In the genomic region with DNA sequence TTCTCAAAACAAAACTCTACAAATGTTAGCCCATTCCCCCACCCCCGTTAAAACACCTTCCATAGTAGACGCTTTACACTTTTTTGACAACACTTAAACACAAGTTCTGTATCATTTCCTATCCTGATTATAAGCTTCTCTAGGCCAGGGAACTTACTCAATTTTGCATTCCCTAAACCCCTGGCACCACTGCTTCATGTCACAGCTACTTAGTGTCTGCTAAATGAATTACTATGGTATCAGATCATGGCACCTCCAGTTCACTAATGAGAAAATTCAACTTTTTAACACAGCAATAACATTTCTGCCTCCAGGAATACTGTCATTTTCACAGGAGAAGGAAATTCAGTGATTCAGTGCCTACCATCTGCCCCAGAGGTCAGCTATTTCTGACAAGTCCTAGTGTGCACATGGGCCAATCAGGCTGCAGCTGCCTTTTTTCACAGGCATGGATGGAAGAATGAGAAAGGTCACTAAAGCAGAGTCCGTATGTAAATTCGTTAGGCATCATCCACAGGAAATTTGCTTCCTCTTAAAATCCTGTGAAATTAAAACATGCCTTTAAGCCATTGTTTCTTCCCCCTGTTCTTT, we compare ENCODE assay signal across 19 cellular contexts.
"Had no signal": no experiment of that assay in that cellular context is flagged by ENCODE, and none has a peak within 500 bp of the region (broad histone marks: within the 10 kb centered on the region; RNA-seq: fewer than 3 reads in every experiment).

No MANE protein-coding gene starts in this region.

- H3K4me3 Mint-ChIP-seq: activated naive CD8-positive, alpha-beta T cell treated with anti-CD3 and anti-CD28 coated beads for 36 hours; naive B cell; type B pancreatic cell had no signal

- DNase-seq: activated CD4-positive, alpha-beta T cell treated with anti-CD3 and anti-CD28 coated beads, Interleukin-2, amount 50 U/mL, for 4 hours; activated effector memory CD4-positive, alpha-beta T cell treated with anti-CD3 and anti-CD28 coated beads, Interleukin-2, amount 50 U/mL, for 16 hours; activated naive CD8-positive, alpha-beta T cell treated with anti-CD3 and anti-CD28 coated beads for 36 hours; activated T-cell treated with anti-CD3 and anti-CD28 coated beads, Interleukin-2, amount 50 U/mL, for 1 hour; foreskin melanocyte; head of caudate nucleus; kidney; lower lobe of right lung; midbrain; naive B cell; posterior cingulate gyrus; stimulated activated CD4-positive, alpha-beta T cell treated with anti-CD3 and anti-CD28 coated beads, Interleukin-12 subunit alpha, Interleukin-12 subunit beta, amount 100 ng/mL, for 4 hours; stimulated activated CD4-positive, alpha-beta T cell treated with anti-CD3 and anti-CD28 coated beads, Interleukin-2, amount 100 ng/mL, for 48 hours; stimulated activated naive CD4-positive, alpha-beta T cell treated with Interleukin-2 at 50 U/mL for 16 hours; T-helper 2 cell had no signal

- H3K4me1 ChIP-seq: breast epithelium had no signal

- H3K4me3 ChIP-seq: breast epithelium, lower lobe of right lung, suprapubic skin had no signal

- H3K9me3 ChIP-seq: breast epithelium, lower lobe of right lung, suprapubic skin had no signal

- H3K36me3 ChIP-seq: breast epithelium, lower lobe of right lung, suprapubic skin had no signal

- H3K9me3 Mint-ChIP-seq: activated naive CD8-positive, alpha-beta T cell treated with anti-CD3 and anti-CD28 coated beads for 36 hours; naive B cell had no signal

- H3K27me3 ChIP-seq: breast epithelium, suprapubic skin had no signal

- H3K27me3 Mint-ChIP-seq: activated naive CD8-positive, alpha-beta T cell treated with anti-CD3 and anti-CD28 coated beads for 36 hours; naive B cell; type B pancreatic cell had no signal

- H3K27ac ChIP-seq: breast epithelium, lower lobe of right lung, suprapubic skin had no signal

- H3K27ac Mint-ChIP-seq: activated naive CD8-positive, alpha-beta T cell treated with anti-CD3 and anti-CD28 coated beads for 36 hours; naive B cell; type B pancreatic cell had no signal

- ATAC-seq: lower lobe of right lung, sciatic nerve had no signal
